In genomic region chr10:85535926-85536325, GRCh38 we compare ENCODE assay signal across 7 cellular contexts.
"Had no signal": no experiment of that assay in that cellular context is flagged by ENCODE, and none has a peak within 500 bp of the region (broad histone marks: within the 10 kb centered on the region; RNA-seq: fewer than 3 reads in every experiment).

No MANE protein-coding gene starts in this region.

- ATAC-seq: HepG2, K562 had no signal

- H3K4me3 ChIP-seq: K562 had no signal

- H3K4me3 Mint-ChIP-seq: H9 had no signal

- H3K9me3 Mint-ChIP-seq: H9 had no signal

- DNase-seq: GOT3, H9, HCEC 1CT, IMR-90, KG1 had no signal
